Comparison of ENCODE assay signal across 30 cellular contexts in the genomic region with DNA sequence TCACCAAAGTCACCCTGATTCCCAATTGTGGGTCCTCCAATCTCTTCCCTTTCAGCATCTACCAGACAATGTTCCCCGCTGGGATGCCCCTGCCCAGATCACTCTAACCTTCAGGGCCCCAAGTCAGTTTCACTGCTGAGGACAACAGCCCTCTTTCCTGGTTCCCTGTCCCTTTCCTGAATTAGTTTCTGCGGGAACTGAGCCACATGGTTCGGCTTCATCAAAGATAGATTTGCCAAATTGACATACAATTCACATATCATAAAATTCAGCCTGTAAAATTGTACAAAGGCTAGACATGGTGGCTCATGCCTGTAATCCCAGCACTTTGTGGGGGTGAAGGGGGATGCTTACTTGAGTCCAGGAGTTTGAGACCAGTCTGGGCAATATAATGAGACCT. TPM values are rescaled to one million over a fixed set of nuclear protein-coding genes. Genes with fewer than 3 reads are reported as not detected.
"Had no signal": no experiment of that assay in that cellular context is flagged by ENCODE, and none has a peak within 500 bp of the region (broad histone marks: within the 10 kb centered on the region; RNA-seq: fewer than 3 reads in every experiment).

No MANE protein-coding gene starts in this region.

- H3K4me3 ChIP-seq: ascending aorta, cardiac muscle cell had no signal

- H3K36me3 Mint-ChIP-seq: activated naive CD4-positive, alpha-beta T cell treated with anti-CD3 and anti-CD28 coated beads, Interleukin-2, amount 50 U/mL, for 24 hours; activated naive CD8-positive, alpha-beta T cell treated with anti-CD3 and anti-CD28 coated beads, Interleukin-2, amount 10 ng/mL, durations not matched to agents 7 days and 5 days had no signal

- ATAC-seq: Panc1 had no signal

- H3K27ac ChIP-seq: ascending aorta, cardiac muscle cell, WERI-Rb-1 had no signal

- H3K27ac Mint-ChIP-seq: activated CD4-positive, alpha-beta memory T cell treated with anti-CD3 and anti-CD28 coated beads, Interleukin-2, amount 10 ng/mL, durations not matched to agents 7 days and 5 days; activated naive CD4-positive, alpha-beta T cell treated with anti-CD3 and anti-CD28 coated beads, Interleukin-2, amount 50 U/mL, for 24 hours; activated naive CD8-positive, alpha-beta T cell treated with anti-CD3 and anti-CD28 coated beads, Interleukin-2, amount 10 ng/mL, durations not matched to agents 7 days and 5 days; activated T-cell treated with anti-CD3 and anti-CD28 coated beads, Interleukin-2, amount 50 U/mL, for 24 hours; activated T-helper 2 cell treated with anti-CD3 and anti-CD28 coated beads, Interferon-gamma antibody, Interleukin-2, Interleukin-4, amounts not matched to agents 10 μg/mL and 5 μg/mL and 100 μg/mL, durations not matched to agents 14 hours and 24 hours and 36 hours had no signal

- H3K27me3 Mint-ChIP-seq: activated CD4-positive, alpha-beta memory T cell treated with anti-CD3 and anti-CD28 coated beads, Interleukin-2, amount 10 ng/mL, durations not matched to agents 7 days and 5 days; activated naive CD4-positive, alpha-beta T cell treated with anti-CD3 and anti-CD28 coated beads, Interleukin-2, amount 50 U/mL, for 24 hours; activated T-cell treated with anti-CD3 and anti-CD28 coated beads, Interleukin-2, amount 50 U/mL, for 24 hours had no signal

- H3K27me3 ChIP-seq: ascending aorta, cardiac muscle cell had no signal

- DNase-seq: activated CD4-positive, alpha-beta memory T cell treated with anti-CD3 and anti-CD28 coated beads, Interleukin-2, amount 10 ng/mL, durations not matched to agents 7 days and 5 days; activated CD4-positive, alpha-beta T cell treated with anti-CD3 and anti-CD28 coated beads for 1 hour; activated CD4-positive, alpha-beta T cell treated with anti-CD3 and anti-CD28 coated beads for 48 hours; activated CD4-positive, CD25-positive, alpha-beta regulatory T cell; activated gamma-delta T cell; activated naive CD4-positive, alpha-beta T cell treated with Interleukin-2 at 50 U/mL for 16 hours; activated naive CD8-positive, alpha-beta T cell treated with anti-CD3 and anti-CD28 coated beads, Interleukin-2, amount 10 ng/mL, durations not matched to agents 7 days and 5 days; activated T-cell treated with anti-CD3 and anti-CD28 coated beads, Interleukin-2, amount 50 U/mL, for 24 hours; amygdala; Karpas-422; KBM-7; NCI-H1048; NCI-H1105 treated with DMSO at 0.1 percent for 48 hours; NCI-H1436; NCI-H1694 treated with DMSO at 0.1 percent for 48 hours; NCI-H2029; NCI-H345; NCI-H524 treated with DMSO at 0.1 percent for 48 hours; Right ventricle myocardium superior; SW 1271; T-helper 1 cell; T-helper 2 cell; T-helper 9 cell; WERI-Rb-1 had no signal

- H3K9me3 ChIP-seq: ascending aorta had no signal

- H3K4me3 Mint-ChIP-seq: activated CD4-positive, alpha-beta memory T cell treated with anti-CD3 and anti-CD28 coated beads, Interleukin-2, amount 10 ng/mL, durations not matched to agents 7 days and 5 days; activated naive CD4-positive, alpha-beta T cell treated with anti-CD3 and anti-CD28 coated beads, Interleukin-2, amount 50 U/mL, for 24 hours; activated naive CD8-positive, alpha-beta T cell treated with anti-CD3 and anti-CD28 coated beads, Interleukin-2, amount 10 ng/mL, durations not matched to agents 7 days and 5 days; activated T-cell treated with anti-CD3 and anti-CD28 coated beads, Interleukin-2, amount 50 U/mL, for 24 hours had no signal

- H3K36me3 ChIP-seq: ascending aorta, cardiac muscle cell, WERI-Rb-1 had no signal

- H3K9me3 Mint-ChIP-seq: activated CD4-positive, alpha-beta memory T cell treated with anti-CD3 and anti-CD28 coated beads, Interleukin-2, amount 10 ng/mL, durations not matched to agents 7 days and 5 days; activated naive CD4-positive, alpha-beta T cell treated with anti-CD3 and anti-CD28 coated beads, Interleukin-2, amount 50 U/mL, for 24 hours; activated naive CD8-positive, alpha-beta T cell treated with anti-CD3 and anti-CD28 coated beads, Interleukin-2, amount 10 ng/mL, durations not matched to agents 7 days and 5 days; activated T-cell treated with anti-CD3 and anti-CD28 coated beads, Interleukin-2, amount 50 U/mL, for 24 hours; activated T-helper 2 cell treated with anti-CD3 and anti-CD28 coated beads, Interferon-gamma antibody, Interleukin-2, Interleukin-4, amounts not matched to agents 10 μg/mL and 5 μg/mL and 100 μg/mL, durations not matched to agents 14 hours and 24 hours and 36 hours had no signal

RNA-seq across cellular contexts. Expression of a gene that starts 27.8 kb away (rescaled TPM):
- total RNA-seq: activated CD4-positive, alpha-beta memory T cell treated with anti-CD3 and anti-CD28 coated beads, Interleukin-2, amount 10 ng/mL, durations not matched to agents 7 days and 5 days; activated CD8-positive, alpha-beta memory T cell treated with anti-CD3 and anti-CD28 coated beads for 36 hours; activated naive CD8-positive, alpha-beta T cell treated with anti-CD3 and anti-CD28 coated beads, Interleukin-2, amount 10 ng/mL, durations not matched to agents 7 days and 5 days; ascending aorta; cardiac muscle cell; Right ventricle myocardium superior had no signal
